Comparison of ENCODE assay signal across 1 cellular context in genomic region chr5:160887780-160888179, GRCh38.
TF ChIP-seq lines count a peak whose summit lies in the region.

No MANE protein-coding gene starts in this region.

TF ChIP-seq in HepG2, 621 proteins besides CTCF, POLR2A, EP300 and RAD21 (continued from another document and continues in another):
- no peak for TF ChIP-seq CEBPZ (IDR thresholded peaks at IDR 0.05; ENCODE audit: low read length)
- no peak for TF ChIP-seq ZNF382 (CRISPR knock-in tag; IDR thresholded peaks at IDR 0.05; ENCODE audit: borderline replicate concordance)
- no peak for TF ChIP-seq ZNF260 (CRISPR knock-in tag; IDR thresholded peaks at IDR 0.05; ENCODE audit: borderline replicate concordance, low read depth)
- no peak for TF ChIP-seq ZNF564 (CRISPR knock-in tag; IDR thresholded peaks at IDR 0.05)
- TF ChIP-seq ZNF605 (CRISPR knock-in tag; IDR thresholded peaks at IDR 0.05) = no peak
- peak; percentile 90 for TF ChIP-seq SOX5 (CRISPR knock-in tag; IDR thresholded peaks at IDR 0.05; ENCODE audit: borderline replicate concordance)
- TF ChIP-seq HNF1A (IDR thresholded peaks at IDR 0.05; ENCODE audit: low read depth) = no peak
- TF ChIP-seq HNF1A (CRISPR knock-in tag; IDR thresholded peaks at IDR 0.05; ENCODE audit: borderline replicate concordance) = peak; percentile 32; the same call in 1 of the 2 replicates
- TF ChIP-seq TP53 (CRISPR knock-in tag; conservative IDR thresholded peaks at IDR 0.05) = no peak
- TF ChIP-seq ATF3 (CRISPR knock-in tag; IDR thresholded peaks at IDR 0.05) = no peak
- TF ChIP-seq ZNF496 (CRISPR knock-in tag; IDR thresholded peaks at IDR 0.05; ENCODE audit: insufficient replicate concordance) = no peak
- TF ChIP-seq ZBTB25 (CRISPR knock-in tag; IDR thresholded peaks at IDR 0.05) = peak; percentile 65; the same call in 1 of the 2 replicates
- peak; percentile 65 for TF ChIP-seq ZNF503 (CRISPR knock-in tag; IDR thresholded peaks at IDR 0.05)
- TF ChIP-seq EHMT2 (IDR thresholded peaks at IDR 0.05; ENCODE audit: borderline replicate concordance, low read depth, low read length) = peak; percentile 70; the same call in 1 of the 2 replicates
- no peak for TF ChIP-seq SYNCRIP (IDR thresholded peaks at IDR 0.05; ENCODE audit: insufficient read depth, low read depth, low read length)
- no peak for TF ChIP-seq NFYB (CRISPR knock-in tag; IDR thresholded peaks at IDR 0.05)
- TF ChIP-seq PBX2 (CRISPR knock-in tag; IDR thresholded peaks at IDR 0.05) = no peak
- TF ChIP-seq POGK (CRISPR knock-in tag; conservative IDR thresholded peaks at IDR 0.05) = peak; percentile 62; the same call in 1 of the 2 replicates
- TF ChIP-seq RARA (CRISPR knock-in tag; IDR thresholded peaks at IDR 0.05) = peak; percentile 79
- TF ChIP-seq POLR2AphosphoS2 (IDR thresholded peaks at IDR 0.05; ENCODE audit: low read depth, low read length) = no peak
- no peak for TF ChIP-seq ZNF607 (CRISPR knock-in tag; IDR thresholded peaks at IDR 0.05; ENCODE audit: borderline replicate concordance)
- no peak for TF ChIP-seq SMARCC2 (IDR thresholded peaks at IDR 0.05)
- no peak for TF ChIP-seq ZNF790 (CRISPR knock-in tag; IDR thresholded peaks at IDR 0.05; ENCODE audit: borderline replicate concordance)
- TF ChIP-seq SCMH1 (CRISPR knock-in tag; IDR thresholded peaks at IDR 0.05; ENCODE audit: borderline replicate concordance) = no peak
- TF ChIP-seq ZNF784 (CRISPR knock-in tag; IDR thresholded peaks at IDR 0.05; ENCODE audit: borderline replicate concordance) = no peak
- no peak for TF ChIP-seq PBX3 (CRISPR knock-in tag; IDR thresholded peaks at IDR 0.05; ENCODE audit: borderline replicate concordance)
- TF ChIP-seq ATF1 (CRISPR knock-in tag; IDR thresholded peaks at IDR 0.05) = 0 out of 2 replicates have a peak, but pooled peaks have one; percentile 26
- TF ChIP-seq ZNF891 (CRISPR knock-in tag; IDR thresholded peaks at IDR 0.05) = no peak
- TF ChIP-seq NRL (CRISPR knock-in tag; IDR thresholded peaks at IDR 0.05; ENCODE audit: borderline replicate concordance) = no peak
- TF ChIP-seq ARID5B (CRISPR knock-in tag; IDR thresholded peaks at IDR 0.05) = peak; percentile 92
- TF ChIP-seq PHF8 (CRISPR knock-in tag; IDR thresholded peaks at IDR 0.05) = no peak
- TF ChIP-seq MTA3 (CRISPR knock-in tag; IDR thresholded peaks at IDR 0.05) = no peak
